19 cellular contexts compared by ENCODE assay signal in genomic region chr12:23540572-23540971, GRCh38.
"Had no signal": no experiment of that assay in that cellular context is flagged by ENCODE, and none has a peak within 500 bp of the region (broad histone marks: within the 10 kb centered on the region; RNA-seq: fewer than 3 reads in every experiment).

No MANE protein-coding gene starts in this region.

- H3K4me1 Mint-ChIP-seq: immature natural killer cell; naive thymus-derived CD4-positive, alpha-beta T cell; neural crest cell had no signal

- H3K4me3 ChIP-seq: gastrocnemius medialis, ovary, right atrium auricular region, tibial artery, upper lobe of right lung, vagina had no signal

- H3K9me3 Mint-ChIP-seq: neural crest cell had no signal

- H3K27me3 ChIP-seq: gastrocnemius medialis, ovary, right atrium auricular region, tibial artery, upper lobe of right lung, vagina had no signal

- H3K36me3 Mint-ChIP-seq: naive thymus-derived CD4-positive, alpha-beta T cell had no signal

- H3K9me3 ChIP-seq: gastrocnemius medialis, ovary, right atrium auricular region, tibial artery, upper lobe of right lung, vagina had no signal

- H3K36me3 ChIP-seq: gastrocnemius medialis, ovary, right atrium auricular region, upper lobe of right lung, vagina had no signal

- H3K4me3 Mint-ChIP-seq: immature natural killer cell; naive thymus-derived CD4-positive, alpha-beta T cell; neural crest cell had no signal

- H3K27ac ChIP-seq: gastrocnemius medialis, ovary, right atrium auricular region, tibial artery, upper lobe of right lung, vagina had no signal

- H3K27ac Mint-ChIP-seq: immature natural killer cell; naive thymus-derived CD4-positive, alpha-beta T cell had no signal

- H3K4me1 ChIP-seq: gastrocnemius medialis, right atrium auricular region, upper lobe of right lung, vagina had no signal

- DNase-seq: cerebellar nuclear complex; dermis blood vessel endothelial cell; gastrocnemius medialis; immature natural killer cell; left ventricle myocardium superior; mesendoderm; naive thymus-derived CD4-positive, alpha-beta T cell; nucleus accumbens; ovary; small intestine; stimulated activated CD4-positive, alpha-beta T cell treated with anti-CD3 and anti-CD28 coated beads, Interleukin-12 subunit alpha, Interleukin-12 subunit beta, amount 100 ng/mL, for 4 hours; stimulated activated CD4-positive, alpha-beta T cell treated with anti-CD3 and anti-CD28 coated beads, Interleukin-2, amount 100 ng/mL, for 48 hours; stimulated activated naive CD8-positive, alpha-beta T cell treated with anti-CD3 and anti-CD28 coated beads, Interleukin-15, Interleukin-2, amounts not matched to agents 100 U/mL and 50 U/mL, for 24 hours; tibial artery; upper lobe of right lung had no signal

- H3K27me3 Mint-ChIP-seq: naive thymus-derived CD4-positive, alpha-beta T cell had no signal

- FAIRE-seq: keratinocyte had no signal

- ATAC-seq: gastrocnemius medialis; left ventricle myocardium superior; naive thymus-derived CD4-positive, alpha-beta T cell; stimulated activated naive CD8-positive, alpha-beta T cell treated with anti-CD3 and anti-CD28 coated beads, Interleukin-15, Interleukin-2, amounts not matched to agents 100 U/mL and 50 U/mL, for 24 hours; upper lobe of right lung had no signal
